18 cellular contexts compared by ENCODE assay signal in genomic region chr11:120471131-120471530, GRCh38. TPM values are rescaled to one million over a fixed set of nuclear protein-coding genes. Genes with fewer than 3 reads are reported as not detected.
DNase-seq lines count a peak whose midpoint lies in the region; TF ChIP-seq lines count a peak whose summit lies in the region.
"Had no signal": no experiment of that assay in that cellular context is flagged by ENCODE, and none has a peak within 500 bp of the region (broad histone marks: within the 10 kb centered on the region; RNA-seq: fewer than 3 reads in every experiment).

No MANE protein-coding gene starts in this region.

- POLR2A ChIA-PET in BJ (lab: Charles Lee), result no interaction called here

- H3K27me3 ChIP-seq in BJ (ENCODE audit: control insufficient read depth, insufficient read depth, low read length), result no peaks in the 10 kb centered on the region
- H3K27me3 ChIP-seq in SJSA1 (replicated peaks), result no peaks in the 10 kb centered on the region
- no peaks in the 10 kb centered on the region for H3K27me3 ChIP-seq in osteoblast (ENCODE audit: insufficient read depth, low read length)
- H3K27me3 ChIP-seq: BLaER1, right atrium auricular region, testis had no signal

- H3K9me3 ChIP-seq in SJSA1 (replicated peaks) (no peaks in the 10 kb centered on the region), osteoblast (ENCODE audit: low read depth, low read length) (no peaks in the 10 kb centered on the region)
- H3K9me3 ChIP-seq: BLaER1, right atrium auricular region, testis had no signal

- no peak overlapping the region for H3K4me2 ChIP-seq in osteoblast (ENCODE audit: insufficient read depth, low read length)
- H3K4me2 ChIP-seq: BLaER1 had no signal

- H3K36me3 ChIP-seq in BJ (ENCODE audit: control insufficient read depth, insufficient read depth, low read length) (peaks cover 8% of the 10 kb centered on the region), SJSA1 (peaks cover 36% of the 10 kb centered on the region), osteoblast (ENCODE audit: insufficient read depth, low read length) (peaks cover 63% of the 10 kb centered on the region)

- H4K20me1 ChIP-seq in osteoblast (ENCODE audit: insufficient read depth, low read length), result no peaks in the 10 kb centered on the region

- H3K4me1 ChIP-seq in SJSA1 (replicated peaks) (peaks cover 16% of the 10 kb centered on the region), osteoblast (ENCODE audit: insufficient read depth, low read length) (peaks cover 12% of the 10 kb centered on the region)
- H3K4me1 ChIP-seq: testis had no signal

- no peak overlapping the region for H3K4me3 ChIP-seq in BJ (ENCODE audit: low read depth, low read length)
- no peak overlapping the region for H3K4me3 ChIP-seq in SJSA1
- no peak overlapping the region for H3K4me3 ChIP-seq in osteoblast (ENCODE audit: insufficient read depth, low read length)
- H3K4me3 ChIP-seq: BLaER1, right atrium auricular region, SK-N-MC, testis had no signal

- no peaks in the 10 kb centered on the region for H3K79me2 ChIP-seq in osteoblast (ENCODE audit: insufficient read depth, low read length)

- DNase-seq in BJ (ENCODE audit: low read depth), result peak; percentile 70
- DNase-seq in SJSA1 (ENCODE audit: low read depth in 1 of 2, low spot score in 2 of 2), result peak in 1 of 2 experiments; percentile 66
- peak; percentile 47 for DNase-seq in fibroblast of gingiva (ENCODE audit: low read depth)
- DNase-seq in osteoblast (ENCODE audit: insufficient read length, low spot score, missing footprints), result peak; percentile 64
- DNase-seq in NCI-H1417 treated with DMSO at 0.1 percent for 48 hours (lab: John Stamatoyannopoulos, UW), result no peak
- no peak for DNase-seq in NK-92 treated with Interleukin-12 subunit alpha and Interleukin-12 subunit beta, amount 100 ng/mL, for 24 hours (lab: John Stamatoyannopoulos, UW)
- DNase-seq in HUDEP-2 (lab: John Stamatoyannopoulos, UW; ENCODE audit: unreplicated experiment in 76 of 76), result no peak
- DNase-seq in NOMO-1 treated with dmso at 0.1 percent for 144 hours (lab: John Stamatoyannopoulos, UW; ENCODE audit: unreplicated experiment), result no peak
- DNase-seq: activated CD4-positive, alpha-beta T cell treated with anti-CD3 and anti-CD28 coated beads, Interleukin-2, amount 50 U/mL, for 48 hours; activated T-cell treated with anti-CD3 and anti-CD28 coated beads, Interleukin-2, amount 50 U/mL, for 1 hour; caudate nucleus; head of caudate nucleus; NCI-H2029; NCI-H524; testis had no signal

- no peak overlapping the region for H2AFZ ChIP-seq in osteoblast (ENCODE audit: low read length)

- H3K27ac ChIP-seq in SJSA1 (peak overlapping the region; percentile 76), osteoblast (ENCODE audit: low read depth, low read length) (peak overlapping the region; percentile 60)
- H3K27ac ChIP-seq: BLaER1, right atrium auricular region, SK-N-MC, testis had no signal

- CTCF ChIA-PET in BJ (lab: Yijun Ruan, JAX), result interaction anchor here (0.8 kb wide), 1 partner anchor 136 kb away, joined by 4 read pairs; no protein-coding TSS in a partner anchor

- TF ChIP-seq CTCF in BJ (IDR thresholded peaks at IDR 0.05; ENCODE audit: insufficient read depth, low read depth, low read length) (no peak), osteoblast (IDR thresholded peaks at IDR 0.05; ENCODE audit: extremely low read depth, low read depth, low read length) (no peak)

RNA-seq across cellular contexts. Expression of gene GRIK4, which starts 40.4 kb away (rescaled TPM):
- not detected in 2 replicates for polyA plus RNA-seq in BJ (2011; rRNA removed)
- not detected in 2 replicates for polyA minus RNA-seq in BJ (2011; rRNA and poly(A)+ RNA removed)
- not detected in 2 replicates for total RNA-seq in SJSA1 (2014; rRNA removed; shearing (Covaris generic))
- total RNA-seq in osteoblast, result under 0.01 and 0.29 TPM in 2 replicates

Comparison
In these comparisons a context has a peak if more than half of its experiments do, and no peak if none do; other contexts are left out.
1. DNase-seq: peak in BJ (single experiment), fibroblast of gingiva (single experiment) and osteoblast (single experiment); none in NCI-H1417 treated with DMSO at 0.1 percent for 48 hours (single experiment), NK-92 treated with Interleukin-12 subunit alpha and Interleukin-12 subunit beta, amount 100 ng/mL, for 24 hours (single experiment), HUDEP-2 (0 of 76) and NOMO-1 treated with dmso at 0.1 percent for 144 hours (single experiment).